In genomic region chr2:31413876-31414550, GRCh38 we compare ENCODE assay signal across 11 cellular contexts. TPM values are rescaled to one million over a fixed set of nuclear protein-coding genes. Genes with fewer than 3 reads are reported as not detected.
DNase-seq lines count a peak whose midpoint lies in the region; ATAC-seq, FAIRE-seq and TF ChIP-seq lines count a peak whose summit lies in the region.
"Had no signal": no experiment of that assay in that cellular context is flagged by ENCODE, and none has a peak within 500 bp of the region (broad histone marks: within the 10 kb centered on the region; RNA-seq: fewer than 3 reads in every experiment).

No MANE protein-coding gene starts in this region.

- H3K9me3 Mint-ChIP-seq in chondrocyte (ENCODE audit: low read depth) = peaks cover 8% of the 10 kb centered on the region

- no peak overlapping the region for H3K4me3 ChIP-seq in pancreas
- H3K4me3 ChIP-seq in dorsolateral prefrontal cortex = no peak overlapping the region

- H3K4me3 Mint-ChIP-seq in chondrocyte (ENCODE audit: unreplicated experiment) = no peak overlapping the region
- H3K4me3 Mint-ChIP-seq: activated naive CD8-positive, alpha-beta T cell treated with anti-CD3 and anti-CD28 coated beads, Interleukin-2, amount 50 U/mL, for 24 hours had no signal

- H3K27ac ChIP-seq in pancreas (peak overlapping the region in 2 of 4 donors; percentile 31 to 37), dorsolateral prefrontal cortex (no peak overlapping the region)

- H3K27me3 ChIP-seq in pancreas (no peaks in the 10 kb centered on the region), dorsolateral prefrontal cortex (peaks cover 0 to 3% (median 0%) of the 10 kb centered on the region in 45 donors)

- H3K27me3 Mint-ChIP-seq in chondrocyte (ENCODE audit: low read depth) = peaks cover 9% of the 10 kb centered on the region

- peak; percentile 74 for TF ChIP-seq CTCF in chondrocyte (IDR thresholded peaks at IDR 0.05)
- TF ChIP-seq CTCF in pancreas (IDR thresholded peaks at IDR 0.05) = no peak
- TF ChIP-seq CTCF in dorsolateral prefrontal cortex (IDR thresholded peaks at IDR 0.05 in 54 of 56, conservative IDR thresholded peaks at IDR 0.05 in 2 of 56; ENCODE audit: low read depth in 1 of 56, partially characterized antibody in 56 of 56) = peak in 6 of 56 donors; percentile 9 to 27 (median 10)

- intact Hi-C loops in pancreas (cut with DNase I) = no loop called here
- intact Hi-C loops in dorsolateral prefrontal cortex (cut with DNase I) = no loop called here

- H3K9me3 ChIP-seq in pancreas = no peaks in the 10 kb centered on the region

- ATAC-seq in pancreas (peak in 3 of 4 donors; percentile 44 to 50 (median 47)), HG02884 (IDR thresholded peaks at IDR 0.05; ENCODE audit: unreplicated experiment) (no peak)

- 61 to 67% methylated on average over 5 of the region's 5 CpGs for WGBS in pancreas, 2 donors

- H3K4me1 Mint-ChIP-seq in chondrocyte (ENCODE audit: low read depth) = no peaks in the 10 kb centered on the region

- DNase-seq in NCI-H82 (lab: John Stamatoyannopoulos, UW) = peak; percentile 58
- DNase-seq in NCI-H82 treated with DMSO at 0.1 percent for 48 hours (lab: John Stamatoyannopoulos, UW; ENCODE audit: unreplicated experiment) = no peak
- DNase-seq in NCI-H345 treated with DMSO at 0.1 percent for 48 hours (lab: John Stamatoyannopoulos, UW; ENCODE audit: unreplicated experiment) = peak; percentile 24
- no peak for DNase-seq in chondrocyte (ENCODE audit: low spot score)
- DNase-seq in pancreas = no peak
- DNase-seq in dorsolateral prefrontal cortex = no peak
- DNase-seq in activated CD8-positive, alpha-beta memory T cell treated with anti-CD3 and anti-CD28 coated beads, Interleukin-2, amount 50 U/mL, for 4 hours = no peak
- DNase-seq: activated naive CD8-positive, alpha-beta T cell treated with anti-CD3 and anti-CD28 coated beads, Interleukin-2, amount 50 U/mL, for 24 hours; NCI-H187 treated with DMSO at 0.1 percent for 48 hours had no signal

- H3K36me3 Mint-ChIP-seq in chondrocyte (ENCODE audit: low read depth) = peaks cover under 1% of the 10 kb centered on the region

- H3K4me1 ChIP-seq in pancreas = peaks cover 0 to 11% (median 0%) of the 10 kb centered on the region in 3 donors

- no peak for FAIRE-seq in pancreas (lab: Jason Lieb, UNC)
- FAIRE-seq: TTC549 had no signal

- H3K27ac Mint-ChIP-seq in chondrocyte (ENCODE audit: unreplicated experiment) = no peak overlapping the region
- H3K27ac Mint-ChIP-seq: activated naive CD8-positive, alpha-beta T cell treated with anti-CD3 and anti-CD28 coated beads, Interleukin-2, amount 50 U/mL, for 24 hours had no signal

- H3K36me3 ChIP-seq in pancreas = no peaks in the 10 kb centered on the region

RNA-seq across cellular contexts. Expression of gene XDH, which starts 0.5 kb away (rescaled TPM):
- total RNA-seq in chondrocyte (0.12 to 0.23 TPM (median 0.17 TPM) in 3 replicates), pancreas (1 to 10 TPM in 1 of 6 donors, under 1 TPM in 5; 0.14 to 1.3 (median 0.51) TPM), dorsolateral prefrontal cortex (not detected)
- under 1 TPM; 0.27 to 0.66 TPM for polyA plus RNA-seq in pancreas

Comparison
In these comparisons a context has a peak if more than half of its experiments do, and no peak if none do; other contexts are left out.
1. DNase-seq: peak in NCI-H82 (single experiment) and NCI-H345 treated with DMSO at 0.1 percent for 48 hours (single experiment); none in NCI-H82 treated with DMSO at 0.1 percent for 48 hours (single experiment), chondrocyte (single experiment), pancreas (0 of 6), dorsolateral prefrontal cortex (0 of 10) and activated CD8-positive, alpha-beta memory T cell treated with anti-CD3 and anti-CD28 coated beads, Interleukin-2, amount 50 U/mL, for 4 hours (single experiment).